ENCODE assay signal across 1 cellular context in the genomic region with DNA sequence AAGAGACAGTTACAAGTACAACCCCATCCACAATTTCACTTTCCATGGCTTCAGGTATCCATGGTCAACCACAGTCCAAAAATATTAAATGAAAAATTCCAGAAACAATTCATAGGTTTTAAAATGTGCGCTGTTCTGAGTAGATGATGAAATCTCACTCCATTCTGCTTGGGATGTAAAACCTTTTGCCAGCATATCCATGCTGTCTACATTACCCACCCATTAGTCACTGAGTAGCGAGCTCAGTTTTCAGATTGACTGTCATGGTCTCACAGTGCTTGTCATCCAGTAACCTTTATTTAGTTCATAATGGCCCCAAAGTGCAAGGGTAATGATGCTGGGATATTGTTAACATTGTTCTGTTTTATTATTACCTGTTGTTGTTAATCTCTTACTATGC.
TF ChIP-seq lines count a peak whose summit lies in the region.

No MANE protein-coding gene starts in this region.

TF ChIP-seq in HepG2, 621 proteins besides CTCF, POLR2A, EP300 and RAD21:
- no peak for TF ChIP-seq TCF7 (IDR thresholded peaks at IDR 0.05; ENCODE audit: low read depth)
- TF ChIP-seq, protein P1, sequence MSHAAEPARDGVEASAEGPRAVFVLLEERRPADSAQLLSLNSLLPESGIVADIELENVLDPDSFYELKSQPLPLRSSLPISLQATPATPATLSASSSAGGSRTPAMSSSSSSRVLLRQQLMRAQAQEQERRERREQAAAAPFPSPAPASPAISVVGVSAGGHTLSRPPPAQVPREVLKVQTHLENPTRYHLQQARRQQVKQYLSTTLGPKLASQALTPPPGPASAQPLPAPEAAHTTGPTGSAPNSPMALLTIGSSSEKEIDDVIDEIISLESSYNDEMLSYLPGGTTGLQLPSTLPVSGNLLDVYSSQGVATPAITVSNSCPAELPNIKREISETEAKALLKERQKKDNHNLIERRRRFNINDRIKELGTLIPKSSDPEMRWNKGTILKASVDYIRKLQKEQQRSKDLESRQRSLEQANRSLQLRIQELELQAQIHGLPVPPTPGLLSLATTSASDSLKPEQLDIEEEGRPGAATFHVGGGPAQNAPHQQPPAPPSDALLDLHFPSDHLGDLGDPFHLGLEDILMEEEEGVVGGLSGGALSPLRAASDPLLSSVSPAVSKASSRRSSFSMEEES (CRISPR knock-in tag; IDR thresholded peaks at IDR 0.05), result no peak
- no peak for TF ChIP-seq DRAP1 (CRISPR knock-in tag; IDR thresholded peaks at IDR 0.05)
- TF ChIP-seq, protein P2, sequence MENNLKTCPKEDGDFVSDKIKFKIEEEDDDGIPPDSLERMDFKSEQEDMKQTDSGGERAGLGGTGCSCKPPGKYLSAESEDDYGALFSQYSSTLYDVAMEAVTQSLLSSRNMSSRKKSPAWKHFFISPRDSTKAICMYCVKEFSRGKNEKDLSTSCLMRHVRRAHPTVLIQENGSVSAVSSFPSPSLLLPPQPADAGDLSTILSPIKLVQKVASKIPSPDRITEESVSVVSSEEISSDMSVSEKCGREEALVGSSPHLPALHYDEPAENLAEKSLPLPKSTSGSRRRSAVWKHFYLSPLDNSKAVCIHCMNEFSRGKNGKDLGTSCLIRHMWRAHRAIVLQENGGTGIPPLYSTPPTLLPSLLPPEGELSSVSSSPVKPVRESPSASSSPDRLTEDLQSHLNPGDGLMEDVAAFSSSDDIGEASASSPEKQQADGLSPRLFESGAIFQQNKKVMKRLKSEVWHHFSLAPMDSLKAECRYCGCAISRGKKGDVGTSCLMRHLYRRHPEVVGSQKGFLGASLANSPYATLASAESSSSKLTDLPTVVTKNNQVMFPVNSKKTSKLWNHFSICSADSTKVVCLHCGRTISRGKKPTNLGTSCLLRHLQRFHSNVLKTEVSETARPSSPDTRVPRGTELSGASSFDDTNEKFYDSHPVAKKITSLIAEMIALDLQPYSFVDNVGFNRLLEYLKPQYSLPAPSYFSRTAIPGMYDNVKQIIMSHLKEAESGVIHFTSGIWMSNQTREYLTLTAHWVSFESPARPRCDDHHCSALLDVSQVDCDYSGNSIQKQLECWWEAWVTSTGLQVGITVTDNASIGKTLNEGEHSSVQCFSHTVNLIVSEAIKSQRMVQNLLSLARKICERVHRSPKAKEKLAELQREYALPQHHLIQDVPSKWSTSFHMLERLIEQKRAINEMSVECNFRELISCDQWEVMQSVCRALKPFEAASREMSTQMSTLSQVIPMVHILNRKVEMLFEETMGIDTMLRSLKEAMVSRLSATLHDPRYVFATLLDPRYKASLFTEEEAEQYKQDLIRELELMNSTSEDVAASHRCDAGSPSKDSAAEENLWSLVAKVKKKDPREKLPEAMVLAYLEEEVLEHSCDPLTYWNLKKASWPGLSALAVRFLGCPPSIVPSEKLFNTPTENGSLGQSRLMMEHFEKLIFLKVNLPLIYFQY (CRISPR knock-in tag; IDR thresholded peaks at IDR 0.05; ENCODE audit: borderline replicate concordance), result no peak
- no peak for TF ChIP-seq ZNF670 (CRISPR knock-in tag; IDR thresholded peaks at IDR 0.05; ENCODE audit: borderline replicate concordance)
- TF ChIP-seq THAP11 (CRISPR knock-in tag; IDR thresholded peaks at IDR 0.05), result no peak
- TF ChIP-seq ARHGAP35 (CRISPR knock-in tag; IDR thresholded peaks at IDR 0.05; ENCODE audit: borderline replicate concordance), result no peak
- no peak for TF ChIP-seq ZC3H13 (CRISPR knock-in tag; IDR thresholded peaks at IDR 0.05)
- TF ChIP-seq AGO2 (optimal IDR thresholded peaks at IDR 0.05; ENCODE audit: low read depth, low read length), result no peak
- TF ChIP-seq SP140L (CRISPR knock-in tag; IDR thresholded peaks at IDR 0.05; ENCODE audit: borderline replicate concordance), result no peak
- no peak for TF ChIP-seq SPEN (CRISPR knock-in tag; IDR thresholded peaks at IDR 0.05; ENCODE audit: low read depth)
